ENCODE assay signal across 8 cellular contexts in genomic region chr1:156747737-156748669, GRCh38. TPM values are rescaled to one million over a fixed set of nuclear protein-coding genes. Genes with fewer than 3 reads are reported as not detected.
DNase-seq lines count a peak whose midpoint lies in the region; ATAC-seq and TF ChIP-seq lines count a peak whose summit lies in the region.

No MANE protein-coding gene starts in this region.

- no peaks in the 10 kb centered on the region for H3K27me3 Mint-ChIP-seq in activated T-cell treated with anti-CD3 and anti-CD28 coated beads, Interleukin-2, amount 50 U/mL, for 4 hours (ENCODE audit: low read depth)

- H3K4me3 Mint-ChIP-seq in activated T-cell treated with anti-CD3 and anti-CD28 coated beads, Interleukin-2, amount 50 U/mL, for 4 hours: peak overlapping the region; percentile 94

- H3K9me3 ChIP-seq in adipocyte (ENCODE audit: control insufficient read depth, low read length): no peaks in the 10 kb centered on the region
- no peaks in the 10 kb centered on the region for H3K9me3 ChIP-seq in left lung
- H3K9me3 ChIP-seq in tibial artery: no peaks in the 10 kb centered on the region

- DNase-seq in activated T-cell treated with anti-CD3 and anti-CD28 coated beads, Interleukin-2, amount 50 U/mL, for 4 hours: no peak
- DNase-seq in activated T-cell treated with anti-CD3 and anti-CD28 coated beads for 4 hours (no peak), adipocyte (ENCODE audit: low read depth) (peak; percentile 45), left lung (no peak), tibial artery (no peak), NCI-H2081 treated with DMSO at 0.1 percent for 48 hours (lab: John Stamatoyannopoulos, UW) (no peak)
- DNase-seq in stimulated activated naive CD4-positive, alpha-beta T cell treated with Interleukin-2 at 50 U/mL for 16 hours (lab: John Stamatoyannopoulos, UW): no peak

- ATAC-seq in activated T-cell treated with anti-CD3 and anti-CD28 coated beads, Interleukin-2, amount 50 U/mL, for 4 hours: no peak
- ATAC-seq in left lung (no peak), HG03457 (IDR thresholded peaks at IDR 0.05; ENCODE audit: unreplicated experiment) (no peak)

- H3K27ac ChIP-seq in left lung (peak overlapping the region; percentile 98), tibial artery (peak overlapping the region; percentile 98 to 99)

- H3K4me1 ChIP-seq in adipocyte (ENCODE audit: control insufficient read depth, insufficient read depth, low read length) (peaks cover 57% of the 10 kb centered on the region), left lung (peaks cover 42 to 78% of the 10 kb centered on the region in 2 donors), tibial artery (peaks cover 0 to 65% (median 54%) of the 10 kb centered on the region in 4 donors)

- H3K4me1 Mint-ChIP-seq in activated T-cell treated with anti-CD3 and anti-CD28 coated beads, Interleukin-2, amount 50 U/mL, for 4 hours (ENCODE audit: low read depth): peaks cover 53% of the 10 kb centered on the region

- H3K9me3 Mint-ChIP-seq in activated T-cell treated with anti-CD3 and anti-CD28 coated beads, Interleukin-2, amount 50 U/mL, for 4 hours: no peaks in the 10 kb centered on the region

- no peak for TF ChIP-seq CTCF in left lung (IDR thresholded peaks at IDR 0.05)
- TF ChIP-seq CTCF in tibial artery (IDR thresholded peaks at IDR 0.05): no peak

- intact Hi-C loops in left lung (cut with DNase I) (no loop called here), tibial artery (cut with DNase I; ENCODE audit: low total_unique reads) (no loop called here)

- H3K36me3 ChIP-seq in adipocyte (ENCODE audit: control insufficient read depth, insufficient read depth, low read length, severe bottlenecking): peaks cover 16% of the 10 kb centered on the region
- peaks cover 0 to 25% of the 10 kb centered on the region in 2 donors for H3K36me3 ChIP-seq in left lung
- H3K36me3 ChIP-seq in tibial artery: peaks cover 13 to 22% (median 21%) of the 10 kb centered on the region in 3 donors

- peak overlapping the region; percentile 95 for H3K9ac ChIP-seq in adipocyte (ENCODE audit: low read length)

- peaks cover 15% of the 10 kb centered on the region for H3K36me3 Mint-ChIP-seq in activated T-cell treated with anti-CD3 and anti-CD28 coated beads, Interleukin-2, amount 50 U/mL, for 4 hours (ENCODE audit: insufficient read depth)

- H3K4me3 ChIP-seq in adipocyte (ENCODE audit: low read length) (peak overlapping the region; percentile 94), left lung (peak overlapping the region; percentile 63 to 97), tibial artery (peak overlapping the region; percentile 82 to 91)

- no peaks in the 10 kb centered on the region for H3K27me3 ChIP-seq in adipocyte (replicated peaks; ENCODE audit: control insufficient read depth, insufficient read depth, low read length)
- no peaks in the 10 kb centered on the region for H3K27me3 ChIP-seq in left lung
- H3K27me3 ChIP-seq in tibial artery: no peaks in the 10 kb centered on the region

RNA-seq across cellular contexts. Expression of gene HDGF, which starts 3.5 kb away (rescaled TPM):
- total RNA-seq in activated T-cell treated with anti-CD3 and anti-CD28 coated beads, Interleukin-2, amount 50 U/mL, for 4 hours: 100 to 1,000 TPM; 221 to 249 (median 230) TPM
- total RNA-seq in left lung: 100 to 1,000 TPM; 139 to 207 TPM

RNA-seq across cellular contexts. Expression of gene MRPL24, which starts 7.1 kb away (rescaled TPM):
- 100 to 1,000 TPM; 132 to 138 (median 132) TPM for total RNA-seq in activated T-cell treated with anti-CD3 and anti-CD28 coated beads, Interleukin-2, amount 50 U/mL, for 4 hours
- 10 to 100 TPM; 42.8 to 62.2 TPM for total RNA-seq in left lung

RNA-seq across cellular contexts. Expression of gene PRCC, which starts 19.3 kb away (rescaled TPM):
- total RNA-seq in activated T-cell treated with anti-CD3 and anti-CD28 coated beads, Interleukin-2, amount 50 U/mL, for 4 hours: 100 to 1,000 TPM; 108 to 111 (median 111) TPM
- total RNA-seq in left lung: 10 to 100 TPM; 40.7 to 56.2 TPM

RNA-seq across cellular contexts. Expression of gene ISG20L2, which starts 19.4 kb away (rescaled TPM):
- total RNA-seq in activated T-cell treated with anti-CD3 and anti-CD28 coated beads, Interleukin-2, amount 50 U/mL, for 4 hours: 10 to 100 TPM; 62.4 to 65.9 (median 63.8) TPM
- total RNA-seq in left lung: 10 to 100 TPM; 18.3 to 30.8 TPM

RNA-seq across cellular contexts. Expression of gene METTL25B, which starts 19.7 kb away (rescaled TPM):
- total RNA-seq in activated T-cell treated with anti-CD3 and anti-CD28 coated beads, Interleukin-2, amount 50 U/mL, for 4 hours: 10 to 100 TPM; 16.6 to 18.9 (median 18.5) TPM
- 10 to 100 TPM; 30.6 to 35.3 TPM for total RNA-seq in left lung
